ENCODE assay signal across 16 cellular contexts in genomic region chr5:173644700-173645436, GRCh38. TPM values are rescaled to one million over a fixed set of nuclear protein-coding genes. Genes with fewer than 3 reads are reported as not detected.
A peak's percentile ranks its signal among the peaks of the same experiment; 100 is the strongest.
DNase-seq lines count a peak whose midpoint lies in the region; ATAC-seq, FAIRE-seq and TF ChIP-seq lines count a peak whose summit lies in the region.
"Had no signal": no experiment of that assay in that cellular context is flagged by ENCODE, and none has a peak within 500 bp of the region (broad histone marks: within the 10 kb centered on the region; RNA-seq: fewer than 3 reads in every experiment).

No MANE protein-coding gene starts in this region.

- H3K27ac ChIP-seq in A549 (peak overlapping the region; percentile 19 to 71; a peak in 3 of 6 replicates), OCI-LY7 (ENCODE audit: low read depth, low read length, poor library complexity, severe bottlenecking) (no peak overlapping the region), endodermal cell (ENCODE audit: low read depth, low read length) (peak overlapping the region; percentile 4), coronary artery (no peak overlapping the region), osteoblast (ENCODE audit: low read depth, low read length) (no peak overlapping the region)

- H3K9me3 Mint-ChIP-seq in endodermal cell (no peaks in the 10 kb centered on the region), nephron (no peaks in the 10 kb centered on the region)
- H3K9me3 Mint-ChIP-seq: activated T-helper 1 cell treated with anti-CD3 and anti-CD28 coated beads, Interleukin-12 subunit alpha, Interleukin-12 subunit beta, Interleukin-2, Interleukin-4 antibody, amounts not matched to agents 30 ng/mL and 10 ng/mL and 1 ng/mL, durations not matched to agents 14 hours and 24 hours and 36 hours had no signal

- H3K9me2 ChIP-seq in OCI-LY7 (ENCODE audit: insufficient read depth, low read length) = no peaks in the 10 kb centered on the region

- H3K36me3 ChIP-seq in OCI-LY7 (ENCODE audit: insufficient read depth, low read length) (no peaks in the 10 kb centered on the region), endodermal cell (ENCODE audit: control insufficient read depth, insufficient read depth, low read length) (no peaks in the 10 kb centered on the region), osteoblast (ENCODE audit: insufficient read depth, low read length) (no peaks in the 10 kb centered on the region)
- H3K36me3 ChIP-seq: MG63 had no signal

- no peak overlapping the region for H3K4me3 ChIP-seq in A549
- no peak overlapping the region for H3K4me3 ChIP-seq in OCI-LY7 (ENCODE audit: low read depth, low read length, poor library complexity, severe bottlenecking)
- no peak overlapping the region for H3K4me3 ChIP-seq in endodermal cell (ENCODE audit: low read length)
- H3K4me3 ChIP-seq in coronary artery = no peak overlapping the region
- no peak overlapping the region for H3K4me3 ChIP-seq in osteoblast (ENCODE audit: insufficient read depth, low read length)
- H3K4me3 ChIP-seq: MG63 had no signal

- H3K36me3 Mint-ChIP-seq in endodermal cell (ENCODE audit: low read depth) (no peaks in the 10 kb centered on the region), nephron (ENCODE audit: low read depth) (no peaks in the 10 kb centered on the region)
- H3K36me3 Mint-ChIP-seq: IgD-negative memory B cell had no signal

- H3K9ac ChIP-seq in endodermal cell (ENCODE audit: extremely low read depth, low read length, poor library complexity, severe bottlenecking) = no peak overlapping the region

- H3K4me3 Mint-ChIP-seq in endodermal cell (no peak overlapping the region), nephron (peak overlapping the region in 2 of 3 experiments; percentile 13 to 53)
- H3K4me3 Mint-ChIP-seq: activated T-helper 1 cell treated with anti-CD3 and anti-CD28 coated beads, Interleukin-12 subunit alpha, Interleukin-12 subunit beta, Interleukin-2, Interleukin-4 antibody, amounts not matched to agents 30 ng/mL and 10 ng/mL and 1 ng/mL, durations not matched to agents 14 hours and 24 hours and 36 hours had no signal

- H3K9me3 ChIP-seq in A549 (no peaks in the 10 kb centered on the region), OCI-LY7 (ENCODE audit: low read length) (no peaks in the 10 kb centered on the region), endodermal cell (ENCODE audit: control insufficient read depth, low read length) (no peaks in the 10 kb centered on the region), osteoblast (ENCODE audit: low read depth, low read length) (no peaks in the 10 kb centered on the region)
- H3K9me3 ChIP-seq: MG63 had no signal

- H3K79me2 ChIP-seq in OCI-LY7 (ENCODE audit: insufficient read depth, low read depth, low read length) (no peaks in the 10 kb centered on the region), osteoblast (ENCODE audit: insufficient read depth, low read length) (no peaks in the 10 kb centered on the region)

- H3K4me1 ChIP-seq in A549 (peaks cover 19% of the 10 kb centered on the region), OCI-LY7 (ENCODE audit: insufficient read depth, low read length, poor library complexity, severe bottlenecking) (peaks cover 59% of the 10 kb centered on the region), endodermal cell (ENCODE audit: control insufficient read depth, insufficient read depth, low read length) (no peaks in the 10 kb centered on the region), osteoblast (ENCODE audit: insufficient read depth, low read length) (no peaks in the 10 kb centered on the region)

- no peak for TF ChIP-seq RAD21 in A549 (conservative IDR thresholded peaks at IDR 0.05 in 1 of 2, IDR thresholded peaks at IDR 0.05 in 1 of 2)

- 83% methylated on average over 8 of the region's 8 CpGs for WGBS in A549 (ENCODE audit: missing lambda C conversion rate)
- WGBS in endodermal cell (ENCODE audit: insufficient coverage in 1 of 2, insufficient read length in 1 of 2), 2 experiments = 94 to 98% methylated on average over 4 to 8 of the region's 8 CpGs

- ATAC-seq in A549 = no peak; a peak in 1 of 6 replicates

- intact Hi-C loops in OCI-LY7 (cut with micrococcal nuclease; ENCODE audit: unreplicated experiment) = no loop called here

- H3K27me3 ChIP-seq in endodermal cell (ENCODE audit: control insufficient read depth, insufficient read depth, low read length, poor library complexity, severe bottlenecking) (no peaks in the 10 kb centered on the region), osteoblast (ENCODE audit: insufficient read depth, low read length) (no peaks in the 10 kb centered on the region)
- H3K27me3 ChIP-seq: MG63 had no signal

- H2AFZ ChIP-seq in OCI-LY7 (ENCODE audit: low read length) (peak overlapping the region; percentile 76), osteoblast (ENCODE audit: low read length) (no peak overlapping the region)

- TF ChIP-seq POLR2A in A549 (IDR thresholded peaks at IDR 0.05; ENCODE audit: low read length) = no peak

- H3K27ac Mint-ChIP-seq in endodermal cell = no peak overlapping the region
- H3K27ac Mint-ChIP-seq in nephron = peak overlapping the region; percentile 38 to 74 (median 63)
- H3K27ac Mint-ChIP-seq: activated T-helper 1 cell treated with anti-CD3 and anti-CD28 coated beads, Interleukin-12 subunit alpha, Interleukin-12 subunit beta, Interleukin-2, Interleukin-4 antibody, amounts not matched to agents 30 ng/mL and 10 ng/mL and 1 ng/mL, durations not matched to agents 14 hours and 24 hours and 36 hours had no signal

- no peak for FAIRE-seq in A549 (lab: Jason Lieb, UNC)
- FAIRE-seq: bronchial epithelial cell, frontal cortex had no signal

- DNase-seq in A549 (ENCODE audit: low read depth in 1 of 2, low spot score in 1 of 2) = no peak
- no peak for DNase-seq in OCI-LY7 (ENCODE audit: low spot score)
- DNase-seq in endodermal cell = peak; percentile 44
- DNase-seq in medulla oblongata (ENCODE audit: extremely low spot score) = no peak
- no peak for DNase-seq in coronary artery (ENCODE audit: low spot score)
- no peak for DNase-seq in HCEC 1CT
- DNase-seq in osteoblast (ENCODE audit: insufficient read length, low spot score, missing footprints) = no peak
- DNase-seq: activated CD4-positive, alpha-beta T cell treated with anti-CD3 and anti-CD28 coated beads for 48 hours; MG63; stimulated activated CD4-positive, alpha-beta T cell treated with anti-CD3 and anti-CD28 coated beads, Interleukin-12 subunit alpha, Interleukin-12 subunit beta, amount 100 ng/mL, for 4 hours; T-helper 1 cell had no signal

- H4K20me1 ChIP-seq in OCI-LY7 (ENCODE audit: insufficient read depth, low read length) = no peaks in the 10 kb centered on the region
- no peaks in the 10 kb centered on the region for H4K20me1 ChIP-seq in osteoblast (ENCODE audit: insufficient read depth, low read length)

- BruUV-seq in OCI-LY7 (replicated peaks; lab: Mats Ljungman, UMichigan) = no TSS peak

- H3K4me2 ChIP-seq in A549 (peak overlapping the region; percentile 25), OCI-LY7 (ENCODE audit: low read length) (peak overlapping the region; percentile 63), osteoblast (ENCODE audit: insufficient read depth, low read length) (no peak overlapping the region)

- no peak for TF ChIP-seq CTCF in A549 (IDR thresholded peaks at IDR 0.05)
- no peak for TF ChIP-seq CTCF in OCI-LY7 (conservative IDR thresholded peaks at IDR 0.05; ENCODE audit: low read length)
- no peak for TF ChIP-seq CTCF in endodermal cell (conservative IDR thresholded peaks at IDR 0.05)
- TF ChIP-seq CTCF in nephron (IDR thresholded peaks at IDR 0.05; ENCODE audit: unreplicated experiment in 3 of 3) = no peak
- TF ChIP-seq CTCF in coronary artery (IDR thresholded peaks at IDR 0.05) = no peak
- TF ChIP-seq CTCF in osteoblast (IDR thresholded peaks at IDR 0.05; ENCODE audit: extremely low read depth, low read depth, low read length) = no peak

- H3K4me1 Mint-ChIP-seq in endodermal cell = peaks cover 11% of the 10 kb centered on the region
- H3K4me1 Mint-ChIP-seq in nephron = peaks cover 38% of the 10 kb centered on the region

- POLR2A ChIA-PET in A549 (lab: Yijun Ruan, JAX) (no interaction called here), OCI-LY7 (lab: Charles Lee) (interaction anchor here (0.7 to 2.3 kb wide), 10 partner anchors 11 to 299 kb away, joined by 3 to 8 read pairs (median 3); no protein-coding TSS in a partner anchor)

- CTCF ChIA-PET in A549 (lab: Yijun Ruan, JAX) (interaction anchor here (0.5 to 1.7 kb wide), 10 partner anchors 11 to 775 kb away, joined by 3 to 5 read pairs (median 3); no protein-coding TSS in a partner anchor), OCI-LY7 (lab: Charles Lee; ENCODE audit: unreplicated experiment) (interaction anchor here (0.6 to 1.0 kb wide), 3 partner anchors 9 to 220 kb away, joined by 3 to 4 read pairs (median 4); no protein-coding TSS in a partner anchor)

- TF ChIP-seq EP300 in A549 (IDR thresholded peaks at IDR 0.05) = no peak

- peaks cover 7% of the 10 kb centered on the region for H3K27me3 Mint-ChIP-seq in endodermal cell (ENCODE audit: insufficient read depth)
- no peaks in the 10 kb centered on the region for H3K27me3 Mint-ChIP-seq in nephron (ENCODE audit: low read depth)
- H3K27me3 Mint-ChIP-seq: IgD-negative memory B cell had no signal

TF ChIP-seq in A549, 52 proteins besides CTCF, POLR2A, EP300 and RAD21 (continues in another document):
- TF ChIP-seq RFX5 (IDR thresholded peaks at IDR 0.05) (no peak), BHLHE40 (IDR thresholded peaks at IDR 0.05; ENCODE audit: low read depth, low read length) (no peak), MAZ (IDR thresholded peaks at IDR 0.05; ENCODE audit: borderline replicate concordance, low read depth, low read length) (no peak), POLR2AphosphoS2 (conservative IDR thresholded peaks at IDR 0.05; ENCODE audit: low read length) (no peak), HOXB5 (CRISPR knock-in tag; IDR thresholded peaks at IDR 0.05) (no peak), USF2 (IDR thresholded peaks at IDR 0.05) (no peak), NPAS2 (CRISPR knock-in tag; IDR thresholded peaks at IDR 0.05; ENCODE audit: borderline replicate concordance) (no peak)

RNA-seq across cellular contexts. Expression of gene BOD1, which starts 28.4 kb away (rescaled TPM):
- polyA plus RNA-seq in A549 (2011; rRNA removed) (95.1 and 102 TPM in 2 replicates), A549 (2017; fragmentation: RNase III; extraction: RNeasy Plus Mini Kit Qiagen cat#74134 plus additional on column Dnase treatment) (59.1 to 63.8 TPM (median 59.6 TPM) in 3 replicates)
- polyA plus RNA-seq in A549 (2012; cell fraction: cytosol; rRNA removed) = 50.2 and 50.9 TPM in 2 replicates
- polyA plus RNA-seq in A549 (2012; cell fraction: nucleus; rRNA removed) = 34.5 and 40.0 TPM in 2 replicates
- polyA minus RNA-seq in A549 (2011; rRNA and poly(A)+ RNA removed) = 43.2 and 55.0 TPM in 2 replicates
- 53.1 and 54.3 TPM in 2 replicates for total RNA-seq in OCI-LY7 (2014; rRNA removed; shearing (Covaris generic))
- total RNA-seq in OCI-LY7 (2022) (38.8 and 44.9 TPM in 2 replicates), endodermal cell (10 to 100 TPM; 79.3 to 92.9 TPM), osteoblast (90.5 and 91.6 TPM in 2 replicates)
- 144 TPM for polyA plus RNA-seq in endodermal cell (2013, experiment 1 of 2)
- polyA plus RNA-seq in endodermal cell (2013, experiment 2 of 2) = 121 TPM

Comparison
In these comparisons a context has a peak if more than half of its experiments do, and no peak if none do; other contexts are left out.
1. H3K27ac ChIP-seq: peak in A549 (2 of 2) and endodermal cell (single experiment); none in OCI-LY7 (single experiment), coronary artery (0 of 2) and osteoblast (single experiment).